In genomic region chrX:35416783-35417182, GRCh38 we compare ENCODE assay signal across 31 cellular contexts.
"Had no signal": no experiment of that assay in that cellular context is flagged by ENCODE, and none has a peak within 500 bp of the region (broad histone marks: within the 10 kb centered on the region; RNA-seq: fewer than 3 reads in every experiment).

No MANE protein-coding gene starts in this region.

- DNase-seq: activated B cell treated with CpG ODN at 0.5 μM for 24 hours; activated CD4-positive, alpha-beta memory T cell treated with anti-CD3 and anti-CD28 coated beads for 36 hours; activated CD4-positive, alpha-beta T cell treated with anti-CD3 and anti-CD28 coated beads for 4 hours; activated CD4-positive, alpha-beta T cell treated with anti-CD3 and anti-CD28 coated beads, Interleukin-2, amount 10 ng/mL, durations not matched to agents 24 days and 14 days; activated CD4-positive, alpha-beta T cell treated with anti-CD3 and anti-CD28 coated beads, Interleukin-2, amount 50 U/mL, for 1 hour; activated CD4-positive, alpha-beta T cell treated with anti-CD3 and anti-CD28 coated beads, Interleukin-2, amount 50 U/mL, for 4 hours; activated CD4-positive, CD25-positive, alpha-beta regulatory T cell treated with anti-CD3 and anti-CD28 coated beads, Interleukin-2, amount 50 U/mL, for 72 hours; activated CD8-positive, alpha-beta memory T cell treated with anti-CD3 and anti-CD28 coated beads, Interleukin-2, amount 50 U/mL, for 4 hours; activated CD8-positive, alpha-beta T cell treated with anti-CD3 and anti-CD28 coated beads for 36 hours; activated effector memory CD4-positive, alpha-beta T cell treated with anti-CD3 and anti-CD28 coated beads, Interleukin-2, amount 50 U/mL, for 16 hours; activated gamma-delta T cell treated with Interleukin-2 at 50 U/mL for 16 hours; activated naive CD4-positive, alpha-beta T cell; activated naive CD4-positive, alpha-beta T cell treated with anti-CD3 and anti-CD28 coated beads for 36 hours; activated naive CD8-positive, alpha-beta T cell treated with anti-CD3 and anti-CD28 coated beads, Interleukin-2, amount 10 ng/mL, durations not matched to agents 7 days and 5 days; activated naive CD8-positive, alpha-beta T cell treated with anti-CD3 and anti-CD28 coated beads, Interleukin-2, amount 50 U/mL, for 24 hours; activated T-cell treated with anti-CD3 and anti-CD28 coated beads for 4 hours; activated T-cell treated with anti-CD3 and anti-CD28 coated beads, Interleukin-2, amount 50 U/mL, for 1 hour; activated T-cell treated with anti-CD3 and anti-CD28 coated beads, Interleukin-2, amount 50 U/mL, for 4 hours; activated T-cell treated with anti-CD3 and anti-CD28 coated beads, Interleukin-2, amount 50 U/mL, for 72 hours; amygdala; anterior cingulate cortex; caudate nucleus; cerebellar nuclear complex; T-helper 2 cell; T-helper 9 cell had no signal

- FAIRE-seq: bronchial epithelial cell, TTC549 had no signal

- H3K27me3 ChIP-seq: ascending aorta, cardiac muscle cell had no signal

- H3K4me1 ChIP-seq: ascending aorta had no signal

- H3K9me3 ChIP-seq: ascending aorta had no signal

- ATAC-seq: activated CD8-positive, alpha-beta T cell treated with anti-CD3 and anti-CD28 coated beads for 36 hours; activated naive CD8-positive, alpha-beta T cell treated with anti-CD3 and anti-CD28 coated beads, Interleukin-2, amount 50 U/mL, for 24 hours; activated T-cell treated with anti-CD3 and anti-CD28 coated beads, Interleukin-2, amount 50 U/mL, for 4 hours; activated T-cell treated with anti-CD3 and anti-CD28 coated beads, Interleukin-2, amount 50 U/mL, for 72 hours; activated T-helper 17 cell treated with anti-CD3 and anti-CD28 coated beads, Interleukin-2, amount 50 U/mL, for 72 hours had no signal

- H3K36me3 ChIP-seq: ascending aorta, cardiac muscle cell had no signal

- H3K4me3 ChIP-seq: ascending aorta, cardiac muscle cell had no signal

- H3K27ac ChIP-seq: ascending aorta, cardiac muscle cell, VCaP had no signal
